ENCODE assay signal across 21 cellular contexts in genomic region chr1:191160837-191161236, GRCh38.
A peak's percentile ranks its signal among the peaks of the same experiment; 100 is the strongest.
DNase-seq lines count a peak whose midpoint lies in the region; ATAC-seq, FAIRE-seq and TF ChIP-seq lines count a peak whose summit lies in the region.
"Had no signal": no experiment of that assay in that cellular context is flagged by ENCODE, and none has a peak within 500 bp of the region (broad histone marks: within the 10 kb centered on the region; RNA-seq: fewer than 3 reads in every experiment).

No MANE protein-coding gene starts in this region.

- CTCF ChIA-PET in K562 (lab: Yijun Ruan, JAX; ENCODE audit: low intra/inter-chr PET ratio), result no interaction called here

- H3K9me1 ChIP-seq in K562 (ENCODE audit: control insufficient read depth, insufficient read depth, low read length), result no peaks in the 10 kb centered on the region

- no peaks in the 10 kb centered on the region for H3K36me3 ChIP-seq in K562 (ENCODE audit: control insufficient read depth, insufficient read depth, low read length)
- H3K36me3 ChIP-seq in kidney (ENCODE audit: control insufficient read depth in 1 of 2, insufficient read depth in 2 of 2, low read length in 2 of 2), result no peaks in the 10 kb centered on the region
- H3K36me3 ChIP-seq in lower lobe of right lung, result no peaks in the 10 kb centered on the region
- no peaks in the 10 kb centered on the region for H3K36me3 ChIP-seq in vagina
- H3K36me3 ChIP-seq: BLaER1 had no signal

- POLR2A ChIA-PET in K562 (lab: Yijun Ruan, JAX), result no interaction called here

- H3K9ac ChIP-seq in K562 (ENCODE audit: insufficient read depth in 1 of 2, low read depth in 2 of 2, low read length in 2 of 2) (no peak overlapping the region), kidney (ENCODE audit: low read length in 2 of 2) (no peak overlapping the region)
- H3K9ac ChIP-seq: BLaER1, GM23248 had no signal

- H4K20me1 ChIP-seq in K562 (replicated peaks; ENCODE audit: control insufficient read depth, insufficient read depth, low read length), result no peaks in the 10 kb centered on the region
- H4K20me1 ChIP-seq: BLaER1 had no signal

- H3K9me3 ChIP-seq in K562 (replicated peaks; ENCODE audit: control insufficient read depth, insufficient read depth, low read depth, low read length) (0 out of 2 replicates have a peak, but pooled peaks cover 2% of the 10 kb centered on the region), kidney (ENCODE audit: control insufficient read depth in 1 of 2, low read length in 2 of 2) (no peaks in the 10 kb centered on the region), lower lobe of right lung (no peaks in the 10 kb centered on the region), vagina (no peaks in the 10 kb centered on the region)
- H3K9me3 ChIP-seq: BLaER1, Caco-2 had no signal

- H3K27me3 ChIP-seq in K562 (ENCODE audit: control insufficient read depth in 2 of 2, insufficient read depth in 2 of 2, low read length in 2 of 2), result no peaks in the 10 kb centered on the region
- H3K27me3 ChIP-seq in lower lobe of right lung (ENCODE audit: low read depth), result no peaks in the 10 kb centered on the region
- no peaks in the 10 kb centered on the region for H3K27me3 ChIP-seq in vagina
- H3K27me3 ChIP-seq: BLaER1 had no signal

- H3K4me1 ChIP-seq in K562 (replicated peaks in 1 of 2; ENCODE audit: control insufficient read depth in 2 of 2, insufficient read depth in 2 of 2, low read length in 2 of 2), result no peaks in the 10 kb centered on the region
- H3K4me1 ChIP-seq in kidney (ENCODE audit: control insufficient read depth in 1 of 2, insufficient read depth in 1 of 2, low read depth in 1 of 2, low read length in 2 of 2), result no peaks in the 10 kb centered on the region
- no peaks in the 10 kb centered on the region for H3K4me1 ChIP-seq in lower lobe of right lung
- H3K4me1 ChIP-seq in vagina, result no peaks in the 10 kb centered on the region
- H3K4me1 ChIP-seq: BLaER1, Caco-2 had no signal

- ATAC-seq in K562 (no peak), HG03097 (IDR thresholded peaks at IDR 0.05; ENCODE audit: low FRiP score, unreplicated experiment) (no peak), lower lobe of right lung (no peak)
- ATAC-seq: CD8-positive, alpha-beta T cell; GM12878; HCT116 had no signal

- no peak for TF ChIP-seq EP300 in K562 (IDR thresholded peaks at IDR 0.05; ENCODE audit: low read length)

- TF ChIP-seq RAD21 in K562 (CRISPR knock-in tag; conservative IDR thresholded peaks at IDR 0.05 in 1 of 2, IDR thresholded peaks at IDR 0.05 in 1 of 2), result no peak

- no peaks in the 10 kb centered on the region for H3K79me2 ChIP-seq in K562 (ENCODE audit: control insufficient read depth, insufficient read depth, low read length)

- no peak overlapping the region for H3K4me3 ChIP-seq in K562
- no peak overlapping the region for H3K4me3 ChIP-seq in kidney (ENCODE audit: low read length in 2 of 2)
- no peak overlapping the region for H3K4me3 ChIP-seq in lower lobe of right lung
- no peak overlapping the region for H3K4me3 ChIP-seq in vagina
- H3K4me3 ChIP-seq: BLaER1, GM12878, GM23248 had no signal

- 28% methylated on average over 5 of the region's 5 CpGs for WGBS in K562 (ENCODE audit: insufficient coverage, low coverage, missing lambda C conversion rate)

- DNase-seq in RCC 7860 (ENCODE audit: low spot score) (no peak), K562 (ENCODE audit: extremely low read depth in 1 of 4, low spot score in 3 of 4) (no peak), kidney (no peak), lower lobe of right lung (no peak), vagina (ENCODE audit: extremely low spot score in 2 of 2) (no peak)
- DNase-seq: 8988T; Caco-2; CD4-positive, CD25-positive, alpha-beta regulatory T cell; CD8-positive, alpha-beta T cell; DMS153; DND-41; GDM1; GM23248; H9 had no signal

- H3K27ac ChIP-seq in K562 (ENCODE audit: extremely low read depth, low read depth, low read length), result no peak overlapping the region
- H3K27ac ChIP-seq in kidney (ENCODE audit: low read depth in 2 of 2, low read length in 2 of 2), result no peak overlapping the region
- H3K27ac ChIP-seq in lower lobe of right lung, result no peak overlapping the region
- no peak overlapping the region for H3K27ac ChIP-seq in vagina
- H3K27ac ChIP-seq: BLaER1, C4-2B, GM23248 had no signal

- H2AFZ ChIP-seq in K562 (ENCODE audit: low read depth, low read length), result no peak overlapping the region
- H2AFZ ChIP-seq: GM23248 had no signal

- FAIRE-seq in A204.1 (lab: Jason Lieb, UNC), result peak; percentile 93
- peak; percentile 62 for FAIRE-seq in RCC 7860 (lab: Jason Lieb, UNC)
- FAIRE-seq in K562 (lab: Jason Lieb, UNC), result no peak
- FAIRE-seq in kidney (lab: Jason Lieb, UNC), result peak; percentile 15
- FAIRE-seq: GM12878, GM19239 had no signal

- no TSS peak for BruUV-seq in K562 (replicated peaks; lab: Mats Ljungman, UMichigan)

- intact Hi-C loops in K562 (cut with micrococcal nuclease) (no loop called here), kidney (cut with DNase I) (no loop called here), lower lobe of right lung (cut with DNase I) (no loop called here), vagina (cut with DNase I) (no loop called here)

- H3K4me2 ChIP-seq in K562 (ENCODE audit: insufficient read depth, low read length), result no peak overlapping the region
- H3K4me2 ChIP-seq: BLaER1 had no signal

- in situ Hi-C loops in K562 (cut with MboI), result no loop called here

- TF ChIP-seq POLR2A in K562 (conservative IDR thresholded peaks at IDR 0.05) (no peak), vagina (IDR thresholded peaks at IDR 0.05) (no peak)

- TF ChIP-seq CTCF in K562 (IDR thresholded peaks at IDR 0.05 in 2 of 3, conservative IDR thresholded peaks at IDR 0.05 in 1 of 3; ENCODE audit: insufficient read depth in 2 of 3, low read depth in 1 of 3, low read length in 3 of 3), result no peak
- no peak for TF ChIP-seq CTCF in kidney (IDR thresholded peaks at IDR 0.05; ENCODE audit: borderline replicate concordance, extremely low read depth, insufficient read depth)
- TF ChIP-seq CTCF in lower lobe of right lung (IDR thresholded peaks at IDR 0.05), result no peak
- TF ChIP-seq CTCF in vagina (IDR thresholded peaks at IDR 0.05), result no peak

TF ChIP-seq in K562, 482 proteins besides CTCF, POLR2A, EP300 and RAD21:
- TF ChIP-seq CREB5 (CRISPR knock-in tag; IDR thresholded peaks at IDR 0.05), result no peak
- peak; percentile 84 for TF ChIP-seq HNRNPK (IDR thresholded peaks at IDR 0.05; ENCODE audit: low read depth, low read length, poor library complexity, severe bottlenecking)
TF ChIP-seq in K562: peak in this region for 1.
